ENCODE assay signal across 15 cellular contexts in genomic region chr1:225926551-225927113, GRCh38. TPM values are rescaled to one million over a fixed set of nuclear protein-coding genes. Genes with fewer than 3 reads are reported as not detected.
A peak's percentile ranks its signal among the peaks of the same experiment; 100 is the strongest.
DNase-seq lines count a peak whose midpoint lies in the region; ATAC-seq, FAIRE-seq and TF ChIP-seq lines count a peak whose summit lies in the region.
"Had no signal": no experiment of that assay in that cellular context is flagged by ENCODE, and none has a peak within 500 bp of the region (broad histone marks: within the 10 kb centered on the region; RNA-seq: fewer than 3 reads in every experiment).

No MANE protein-coding gene starts in this region.

- DNase-seq in activated naive CD4-positive, alpha-beta T cell treated with anti-CD3 and anti-CD28 coated beads for 36 hours, result no peak
- no peak for DNase-seq in activated naive CD4-positive, alpha-beta T cell treated with anti-CD3 and anti-CD28 coated beads, Interleukin-2, amount 50 U/mL, for 72 hours (ENCODE audit: low spot score in 2 of 2)
- DNase-seq in NOMO-1 treated with DMSO at 0.1 percent for 48 hours (lab: John Stamatoyannopoulos, UW; ENCODE audit: unreplicated experiment), result peak; percentile 27
- peak; percentile 44 for DNase-seq in endodermal cell
- peak; percentile 20 for DNase-seq in spleen
- DNase-seq in upper lobe of right lung, result no peak
- DNase-seq in pancreas, result no peak
- DNase-seq: activated CD8-positive, alpha-beta memory T cell treated with anti-CD3 and anti-CD28 coated beads, Interleukin-2, amount 50 U/mL, for 48 hours; effector CD4-positive, alpha-beta T cell; NCI-H2227 treated with DMSO at 0.1 percent for 48 hours had no signal

- no peak for ATAC-seq in activated naive CD4-positive, alpha-beta T cell treated with anti-CD3 and anti-CD28 coated beads, Interleukin-2, amount 50 U/mL, for 72 hours
- ATAC-seq in GM19324 (IDR thresholded peaks at IDR 0.05; ENCODE audit: low FRiP score, unreplicated experiment) (no peak), upper lobe of right lung (no peak), pancreas (no peak)
- ATAC-seq: Panc1 had no signal

- intact Hi-C loops in activated naive CD4-positive, alpha-beta T cell treated with anti-CD3 and anti-CD28 coated beads for 36 hours (cut with micrococcal nuclease), result no loop called here
- intact Hi-C loops in spleen (cut with DNase I; ENCODE audit: low total_unique reads), result no loop called here
- intact Hi-C loops in upper lobe of right lung (cut with DNase I), result no loop called here
- intact Hi-C loops in pancreas (cut with DNase I), result no loop called here

- no peaks in the 10 kb centered on the region for H3K27me3 ChIP-seq in endodermal cell (ENCODE audit: control insufficient read depth, insufficient read depth, low read length, poor library complexity, severe bottlenecking)
- H3K27me3 ChIP-seq in spleen (replicated peaks in 1 of 7), result no peaks in the 10 kb centered on the region
- H3K27me3 ChIP-seq in upper lobe of right lung, result no peaks in the 10 kb centered on the region
- no peaks in the 10 kb centered on the region for H3K27me3 ChIP-seq in pancreas

- H3K27ac ChIP-seq in endodermal cell (ENCODE audit: low read depth, low read length) (no peak overlapping the region), spleen (no peak overlapping the region), upper lobe of right lung (no peak overlapping the region), pancreas (no peak overlapping the region)
- H3K27ac ChIP-seq: KMS-11 had no signal

- 88 to 93% methylated on average over 1 to 3 of the region's 3 CpGs for WGBS in endodermal cell (ENCODE audit: insufficient coverage in 1 of 2, insufficient read length in 1 of 2), 2 experiments
- 61 to 78% (median 64%) methylated on average over 3 of the region's 3 CpGs for WGBS in spleen, 5 donors
- WGBS in pancreas, 2 donors, result 86 to 88% methylated on average over 3 of the region's 3 CpGs

- H3K9me3 ChIP-seq in endodermal cell (ENCODE audit: control insufficient read depth, low read length) (no peaks in the 10 kb centered on the region), spleen (no peaks in the 10 kb centered on the region), upper lobe of right lung (no peaks in the 10 kb centered on the region), pancreas (no peaks in the 10 kb centered on the region)

- H3K27ac Mint-ChIP-seq in activated naive CD4-positive, alpha-beta T cell treated with anti-CD3 and anti-CD28 coated beads for 36 hours, result peak overlapping the region; percentile 51
- H3K27ac Mint-ChIP-seq in activated naive CD4-positive, alpha-beta T cell treated with anti-CD3 and anti-CD28 coated beads, Interleukin-2, amount 50 U/mL, for 72 hours, result peak overlapping the region in 1 of 2 donors; percentile 74
- H3K27ac Mint-ChIP-seq in endodermal cell, result no peak overlapping the region

- H3K4me1 Mint-ChIP-seq in activated naive CD4-positive, alpha-beta T cell treated with anti-CD3 and anti-CD28 coated beads for 36 hours (ENCODE audit: low read depth), result peaks cover 39% of the 10 kb centered on the region
- peaks cover 27% of the 10 kb centered on the region for H3K4me1 Mint-ChIP-seq in endodermal cell

- no peaks in the 10 kb centered on the region for H3K27me3 Mint-ChIP-seq in activated naive CD4-positive, alpha-beta T cell treated with anti-CD3 and anti-CD28 coated beads for 36 hours (ENCODE audit: low read depth)
- no peaks in the 10 kb centered on the region for H3K27me3 Mint-ChIP-seq in endodermal cell (ENCODE audit: insufficient read depth)

- TF ChIP-seq CTCF in endodermal cell (conservative IDR thresholded peaks at IDR 0.05) (no peak), spleen (IDR thresholded peaks at IDR 0.05 in 8 of 11, conservative IDR thresholded peaks at IDR 0.05 in 3 of 11) (no peak), upper lobe of right lung (IDR thresholded peaks at IDR 0.05) (no peak), pancreas (IDR thresholded peaks at IDR 0.05) (no peak)

- CTCF ChIA-PET in activated naive CD4-positive, alpha-beta T cell treated with anti-CD3 and anti-CD28 coated beads for 36 hours (lab: Charles Lee), result interaction anchor here (1.0 kb wide), 1 partner anchor 36 kb away, joined by 3 read pairs; no protein-coding TSS in a partner anchor

- no peak for TF ChIP-seq POLR2A in spleen (IDR thresholded peaks at IDR 0.05)

- H3K36me3 ChIP-seq in endodermal cell (ENCODE audit: control insufficient read depth, insufficient read depth, low read length), result peaks cover 15% of the 10 kb centered on the region
- peaks cover 0 to 9% (median 7%) of the 10 kb centered on the region in 6 donors for H3K36me3 ChIP-seq in spleen
- H3K36me3 ChIP-seq in upper lobe of right lung, result peaks cover 6% of the 10 kb centered on the region
- peaks cover 0 to 3% (median 0%) of the 10 kb centered on the region in 3 donors for H3K36me3 ChIP-seq in pancreas

- no peak overlapping the region for H3K9ac ChIP-seq in endodermal cell (ENCODE audit: extremely low read depth, low read length, poor library complexity, severe bottlenecking)
- H3K9ac ChIP-seq: KMS-11 had no signal

- H3K4me1 ChIP-seq in endodermal cell (ENCODE audit: control insufficient read depth, insufficient read depth, low read length), result peaks cover 7% of the 10 kb centered on the region
- peaks cover 16 to 30% (median 28%) of the 10 kb centered on the region in 6 donors for H3K4me1 ChIP-seq in spleen
- peaks cover 15% of the 10 kb centered on the region for H3K4me1 ChIP-seq in upper lobe of right lung
- peaks cover 4 to 16% (median 11%) of the 10 kb centered on the region in 3 donors for H3K4me1 ChIP-seq in pancreas

- H3K4me3 ChIP-seq in endodermal cell (ENCODE audit: low read length), result no peak overlapping the region
- no peak overlapping the region for H3K4me3 ChIP-seq in spleen
- no peak overlapping the region for H3K4me3 ChIP-seq in upper lobe of right lung
- H3K4me3 ChIP-seq in pancreas, result no peak overlapping the region

- peak overlapping the region; percentile 12 for H3K4me3 Mint-ChIP-seq in activated naive CD4-positive, alpha-beta T cell treated with anti-CD3 and anti-CD28 coated beads for 36 hours
- no peak overlapping the region for H3K4me3 Mint-ChIP-seq in endodermal cell

- peaks cover 8% of the 10 kb centered on the region for H3K36me3 Mint-ChIP-seq in activated naive CD4-positive, alpha-beta T cell treated with anti-CD3 and anti-CD28 coated beads for 36 hours (ENCODE audit: low read depth)
- H3K36me3 Mint-ChIP-seq in activated naive CD4-positive, alpha-beta T cell treated with anti-CD3 and anti-CD28 coated beads, Interleukin-2, amount 50 U/mL, for 72 hours, result peaks cover 8 to 9% of the 10 kb centered on the region in 2 donors
- H3K36me3 Mint-ChIP-seq in endodermal cell (ENCODE audit: low read depth), result peaks cover 8% of the 10 kb centered on the region

- no peak for FAIRE-seq in pancreas (lab: Jason Lieb, UNC)
- FAIRE-seq: GM18507 had no signal

- no peaks in the 10 kb centered on the region for H3K9me3 Mint-ChIP-seq in activated naive CD4-positive, alpha-beta T cell treated with anti-CD3 and anti-CD28 coated beads for 36 hours
- H3K9me3 Mint-ChIP-seq in activated naive CD4-positive, alpha-beta T cell treated with anti-CD3 and anti-CD28 coated beads, Interleukin-2, amount 50 U/mL, for 72 hours, result no peaks in the 10 kb centered on the region
- H3K9me3 Mint-ChIP-seq in endodermal cell, result no peaks in the 10 kb centered on the region

RNA-seq across cellular contexts. Expression of gene PYCR2, which starts 2.6 kb away (rescaled TPM):
- total RNA-seq in activated naive CD4-positive, alpha-beta T cell treated with anti-CD3 and anti-CD28 coated beads for 36 hours, result 100 to 1,000 TPM; 143 to 149 TPM
- 100 to 1,000 TPM; 114 to 129 TPM for total RNA-seq in activated naive CD4-positive, alpha-beta T cell treated with anti-CD3 and anti-CD28 coated beads, Interleukin-2, amount 50 U/mL, for 72 hours
- total RNA-seq in endodermal cell (100 to 1,000 TPM in 1 of 2 donors, 10 to 100 TPM in 1; 94.5 to 101 TPM), spleen (10 to 100 TPM; 50.0 to 72.8 (median 67.6) TPM), upper lobe of right lung (61.6 TPM), pancreas (10 to 100 TPM; 21.3 to 38.4 (median 30.5) TPM)
- 74.6 TPM for polyA plus RNA-seq in endodermal cell (2013, experiment 1 of 2)
- polyA plus RNA-seq in endodermal cell (2013, experiment 2 of 2), result 71.4 TPM
- polyA plus RNA-seq in spleen (10 to 100 TPM; 68.1 to 80.4 (median 79.9) TPM), pancreas (10 to 100 TPM; 69.2 to 88.9 TPM)

RNA-seq across cellular contexts. Expression of gene LEFTY2, which starts 14.4 kb away (rescaled TPM):
- total RNA-seq in activated naive CD4-positive, alpha-beta T cell treated with anti-CD3 and anti-CD28 coated beads for 36 hours, result under 1 TPM in 1 of 2 experiments, not detected in 1; 0.10 TPM
- not detected for total RNA-seq in activated naive CD4-positive, alpha-beta T cell treated with anti-CD3 and anti-CD28 coated beads, Interleukin-2, amount 50 U/mL, for 72 hours
- total RNA-seq in endodermal cell (100 to 1,000 TPM; 272 to 938 TPM), spleen (under 1 TPM in 3 of 7 donors, not detected in 4; 0.34 to 0.54 (median 0.37) TPM), upper lobe of right lung (2.2 TPM), pancreas (10 to 100 TPM in 1 of 6 donors, under 1 TPM in 1, not detected in 4; 0.09 to 16.3 TPM)
- 318 TPM for polyA plus RNA-seq in endodermal cell (2013, experiment 1 of 2)
- 376 TPM for polyA plus RNA-seq in endodermal cell (2013, experiment 2 of 2)
- polyA plus RNA-seq in spleen (under 1 TPM; 0.06 to 0.65 (median 0.11) TPM), pancreas (1 to 10 TPM in 1 of 2 donors, under 1 TPM in 1; 0.07 to 1.4 TPM)
- total RNA-seq: glomerular endothelial cell had no signal

RNA-seq across cellular contexts. Expression of gene LEFTY1, which starts 37.7 kb away (rescaled TPM):
- under 1 TPM in 1 of 2 experiments, not detected in 1; 0.22 TPM for total RNA-seq in activated naive CD4-positive, alpha-beta T cell treated with anti-CD3 and anti-CD28 coated beads for 36 hours
- total RNA-seq in activated naive CD4-positive, alpha-beta T cell treated with anti-CD3 and anti-CD28 coated beads, Interleukin-2, amount 50 U/mL, for 72 hours, result under 1 TPM in 1 of 2 donors, not detected in 1; 0.54 TPM
- total RNA-seq in endodermal cell (100 to 1,000 TPM in 1 of 2 donors, 10 to 100 TPM in 1; 76.0 to 660 TPM), spleen (under 1 TPM in 4 of 7 donors, not detected in 3; 0.34 to 0.95 (median 0.48) TPM), upper lobe of right lung (0.35 TPM), pancreas (100 to 1,000 TPM in 1 of 6 donors, 10 to 100 TPM in 4, 1 to 10 TPM in 1; 4.1 to 146 (median 55.9) TPM)
- 184 TPM for polyA plus RNA-seq in endodermal cell (2013, experiment 1 of 2)
- polyA plus RNA-seq in endodermal cell (2013, experiment 2 of 2), result 274 TPM
- polyA plus RNA-seq in spleen (under 1 TPM; 0.06 to 0.09 (median 0.09) TPM), pancreas (10 to 100 TPM in 1 of 2 donors, 1 to 10 TPM in 1; 8.4 to 57.6 TPM)
- total RNA-seq: glomerular endothelial cell had no signal

RNA-seq across cellular contexts. Expression of gene TMEM63A, which starts 44.5 kb away (rescaled TPM):
- 10 to 100 TPM; 34.3 to 34.7 TPM for total RNA-seq in activated naive CD4-positive, alpha-beta T cell treated with anti-CD3 and anti-CD28 coated beads for 36 hours
- 100 to 1,000 TPM in 1 of 2 donors, 10 to 100 TPM in 1; 67.8 to 115 TPM for total RNA-seq in activated naive CD4-positive, alpha-beta T cell treated with anti-CD3 and anti-CD28 coated beads, Interleukin-2, amount 50 U/mL, for 72 hours
- total RNA-seq in endodermal cell (100 to 1,000 TPM; 194 to 232 TPM), spleen (100 to 1,000 TPM in 5 of 7 donors, 10 to 100 TPM in 2; 93.9 to 143 (median 122) TPM), upper lobe of right lung (119 TPM), pancreas (100 to 1,000 TPM in 1 of 6 donors, 10 to 100 TPM in 5; 56.3 to 124 (median 76.4) TPM)
- polyA plus RNA-seq in endodermal cell (2013, experiment 1 of 2), result 34.7 TPM
- 38.8 TPM for polyA plus RNA-seq in endodermal cell (2013, experiment 2 of 2)
- polyA plus RNA-seq in spleen (10 to 100 TPM; 15.0 to 47.4 (median 23.6) TPM), pancreas (100 to 1,000 TPM in 1 of 2 donors, 10 to 100 TPM in 1; 88.9 to 185 TPM)

Comparison
In these comparisons a context has a peak if more than half of its experiments do, and no peak if none do; other contexts are left out.
1. DNase-seq: peak in NOMO-1 treated with DMSO at 0.1 percent for 48 hours (single experiment), endodermal cell (single experiment) and spleen (single experiment); none in activated naive CD4-positive, alpha-beta T cell treated with anti-CD3 and anti-CD28 coated beads for 36 hours (single experiment), activated naive CD4-positive, alpha-beta T cell treated with anti-CD3 and anti-CD28 coated beads, Interleukin-2, amount 50 U/mL, for 72 hours (0 of 2), upper lobe of right lung (single experiment) and pancreas (0 of 6).
2. RNA of gene LEFTY2, which starts 14.4 kb away (total RNA-seq): 272 to 938 TPM in endodermal cell; 2.2 TPM in upper lobe of right lung (single experiment), 0.34 to 0.54 TPM in spleen, 0.10 TPM in activated naive CD4-positive, alpha-beta T cell treated with anti-CD3 and anti-CD28 coated beads for 36 hours, 0.09 to 16.3 TPM in pancreas and not detected in activated naive CD4-positive, alpha-beta T cell treated with anti-CD3 and anti-CD28 coated beads, Interleukin-2, amount 50 U/mL, for 72 hours; every median in the first group is over 10 times any median in the second.